Comparison of ENCODE assay signal across 32 cellular contexts in genomic region chr20:31909253-31910070, GRCh38. TPM values are rescaled to one million over a fixed set of nuclear protein-coding genes. Genes with fewer than 3 reads are reported as not detected.
"Had no signal": no experiment of that assay in that cellular context is flagged by ENCODE, and none has a peak within 500 bp of the region (broad histone marks: within the 10 kb centered on the region; RNA-seq: fewer than 3 reads in every experiment).

No MANE protein-coding gene starts in this region.

- H3K36me3 ChIP-seq: breast epithelium, MG63, Peyer's patch had no signal

- H3K27me3 ChIP-seq: breast epithelium, MG63, Peyer's patch had no signal

- H3K4me1 ChIP-seq: breast epithelium, Peyer's patch had no signal

- H3K36me3 Mint-ChIP-seq: activated CD8-positive, alpha-beta memory T cell treated with anti-CD3 and anti-CD28 coated beads, Interleukin-2, amount 10 ng/mL, durations not matched to agents 7 days and 5 days; activated naive CD4-positive, alpha-beta T cell treated with anti-CD3 and anti-CD28 coated beads, Interleukin-2, amount 50 U/mL, for 24 hours had no signal

- H3K27ac ChIP-seq: breast epithelium, Peyer's patch had no signal

- DNase-seq: activated B cell treated with CpG ODN at 0.5 μM for 24 hours; activated CD4-positive, alpha-beta T cell treated with anti-CD3 and anti-CD28 coated beads for 1 hour; activated CD4-positive, alpha-beta T cell treated with anti-CD3 and anti-CD28 coated beads, Interleukin-2, amount 10 ng/mL, durations not matched to agents 24 days and 14 days; activated CD4-positive, alpha-beta T cell treated with anti-CD3 and anti-CD28 coated beads, Interleukin-2, amount 50 U/mL, for 48 hours; activated CD8-positive, alpha-beta memory T cell treated with anti-CD3 and anti-CD28 coated beads, Interleukin-2, amount 10 ng/mL, durations not matched to agents 7 days and 5 days; activated effector memory CD4-positive, alpha-beta T cell treated with Interleukin-2 at 50 U/mL for 16 hours; activated naive CD4-positive, alpha-beta T cell; activated T-cell treated with anti-CD3 and anti-CD28 coated beads, Interleukin-2, amount 50 U/mL, for 24 hours; aorta; central memory CD4-positive, alpha-beta T cell; MV-4-11; NCI-H1092 treated with DMSO at 0.1 percent for 48 hours; NCI-H1417 treated with DMSO at 0.1 percent for 48 hours; NCI-H1694; NCI-H2029; NCI-H2107; NCI-H2171 treated with DMSO at 0.1 percent for 48 hours; NCI-H226; NCI-H526; NCI-H82; OCI-M1; Peyer's patch; SHP77 treated with DMSO at 0.1 percent for 48 hours; T-helper 17 cell; T1000 had no signal

- ATAC-seq: activated CD8-positive, alpha-beta memory T cell treated with anti-CD3 and anti-CD28 coated beads, Interleukin-2, amount 10 ng/mL, durations not matched to agents 7 days and 5 days; T-helper 17 cell had no signal

- H3K9me3 ChIP-seq: breast epithelium, MG63, Peyer's patch had no signal

- H3K4me3 ChIP-seq: breast epithelium, MG63, Peyer's patch had no signal

- H3K27ac Mint-ChIP-seq: activated B cell treated with CpG ODN at 0.5 μM for 24 hours; activated CD4-positive, alpha-beta T cell treated with anti-CD3 and anti-CD28 coated beads, Interleukin-2, amount 10 ng/mL, durations not matched to agents 24 days and 14 days; activated CD8-positive, alpha-beta memory T cell treated with anti-CD3 and anti-CD28 coated beads, Interleukin-2, amount 10 ng/mL, durations not matched to agents 7 days and 5 days; activated naive CD4-positive, alpha-beta T cell treated with anti-CD3 and anti-CD28 coated beads, Interleukin-2, amount 50 U/mL, for 24 hours; activated T-cell treated with anti-CD3 and anti-CD28 coated beads, Interleukin-2, amount 50 U/mL, for 24 hours; activated T-helper 1 cell treated with anti-CD3 and anti-CD28 coated beads, Interleukin-12 subunit alpha, Interleukin-12 subunit beta, Interleukin-2, Interleukin-4 antibody, amounts not matched to agents 30 ng/mL and 10 ng/mL and 1 ng/mL, durations not matched to agents 14 hours and 24 hours and 36 hours; T-helper 17 cell had no signal

- FAIRE-seq: TTC549 had no signal

- H3K27me3 Mint-ChIP-seq: activated B cell treated with CpG ODN at 0.5 μM for 24 hours had no signal

- H3K4me3 Mint-ChIP-seq: activated B cell treated with CpG ODN at 0.5 μM for 24 hours; activated CD4-positive, alpha-beta T cell treated with anti-CD3 and anti-CD28 coated beads, Interleukin-2, amount 10 ng/mL, durations not matched to agents 24 days and 14 days; activated CD8-positive, alpha-beta memory T cell treated with anti-CD3 and anti-CD28 coated beads, Interleukin-2, amount 10 ng/mL, durations not matched to agents 7 days and 5 days; activated naive CD4-positive, alpha-beta T cell treated with anti-CD3 and anti-CD28 coated beads, Interleukin-2, amount 50 U/mL, for 24 hours; activated T-cell treated with anti-CD3 and anti-CD28 coated beads, Interleukin-2, amount 50 U/mL, for 24 hours; activated T-helper 1 cell treated with anti-CD3 and anti-CD28 coated beads, Interleukin-12 subunit alpha, Interleukin-12 subunit beta, Interleukin-2, Interleukin-4 antibody, amounts not matched to agents 30 ng/mL and 10 ng/mL and 1 ng/mL, durations not matched to agents 14 hours and 24 hours and 36 hours; T-helper 17 cell had no signal

- H3K9me3 Mint-ChIP-seq: activated B cell treated with CpG ODN at 0.5 μM for 24 hours; activated CD4-positive, alpha-beta T cell treated with anti-CD3 and anti-CD28 coated beads, Interleukin-2, amount 10 ng/mL, durations not matched to agents 24 days and 14 days; activated naive CD4-positive, alpha-beta T cell treated with anti-CD3 and anti-CD28 coated beads, Interleukin-2, amount 50 U/mL, for 24 hours; activated T-cell treated with anti-CD3 and anti-CD28 coated beads, Interleukin-2, amount 50 U/mL, for 24 hours; activated T-helper 1 cell treated with anti-CD3 and anti-CD28 coated beads, Interleukin-12 subunit alpha, Interleukin-12 subunit beta, Interleukin-2, Interleukin-4 antibody, amounts not matched to agents 30 ng/mL and 10 ng/mL and 1 ng/mL, durations not matched to agents 14 hours and 24 hours and 36 hours had no signal

- H3K4me1 Mint-ChIP-seq: activated B cell treated with CpG ODN at 0.5 μM for 24 hours; activated CD4-positive, alpha-beta T cell treated with anti-CD3 and anti-CD28 coated beads, Interleukin-2, amount 10 ng/mL, durations not matched to agents 24 days and 14 days; activated CD8-positive, alpha-beta memory T cell treated with anti-CD3 and anti-CD28 coated beads, Interleukin-2, amount 10 ng/mL, durations not matched to agents 7 days and 5 days; activated naive CD4-positive, alpha-beta T cell treated with anti-CD3 and anti-CD28 coated beads, Interleukin-2, amount 50 U/mL, for 24 hours had no signal

RNA-seq across cellular contexts. Expression of gene TTLL9, which starts 39.0 kb away (rescaled TPM):
- total RNA-seq: activated CD4-positive, alpha-beta T cell treated with anti-CD3 and anti-CD28 coated beads, Interleukin-2, amount 10 ng/mL, durations not matched to agents 24 days and 14 days; activated CD8-positive, alpha-beta memory T cell treated with anti-CD3 and anti-CD28 coated beads, Interleukin-2, amount 10 ng/mL, durations not matched to agents 7 days and 5 days; activated T-helper 1 cell treated with anti-CD3 and anti-CD28 coated beads, Interleukin-12 subunit alpha, Interleukin-12 subunit beta, Interleukin-2, Interleukin-4 antibody, amounts not matched to agents 30 ng/mL and 10 ng/mL and 1 ng/mL, durations not matched to agents 14 hours and 24 hours and 36 hours; NCI-H460; SK-MEL-5; T-helper 17 cell had no signal

RNA-seq across cellular contexts. Expression of gene DUSP15, which starts 39.1 kb away (rescaled TPM):
- total RNA-seq: activated CD4-positive, alpha-beta T cell treated with anti-CD3 and anti-CD28 coated beads, Interleukin-2, amount 10 ng/mL, durations not matched to agents 24 days and 14 days; activated CD8-positive, alpha-beta memory T cell treated with anti-CD3 and anti-CD28 coated beads, Interleukin-2, amount 10 ng/mL, durations not matched to agents 7 days and 5 days; activated T-helper 1 cell treated with anti-CD3 and anti-CD28 coated beads, Interleukin-12 subunit alpha, Interleukin-12 subunit beta, Interleukin-2, Interleukin-4 antibody, amounts not matched to agents 30 ng/mL and 10 ng/mL and 1 ng/mL, durations not matched to agents 14 hours and 24 hours and 36 hours; NCI-H460; T-helper 17 cell had no signal

RNA-seq across cellular contexts. Expression of gene XKR7, which starts 58.5 kb away (rescaled TPM):
- total RNA-seq: activated CD4-positive, alpha-beta T cell treated with anti-CD3 and anti-CD28 coated beads, Interleukin-2, amount 10 ng/mL, durations not matched to agents 24 days and 14 days; activated CD8-positive, alpha-beta memory T cell treated with anti-CD3 and anti-CD28 coated beads, Interleukin-2, amount 10 ng/mL, durations not matched to agents 7 days and 5 days; activated T-helper 1 cell treated with anti-CD3 and anti-CD28 coated beads, Interleukin-12 subunit alpha, Interleukin-12 subunit beta, Interleukin-2, Interleukin-4 antibody, amounts not matched to agents 30 ng/mL and 10 ng/mL and 1 ng/mL, durations not matched to agents 14 hours and 24 hours and 36 hours; aorta; breast epithelium; NCI-H460; T-helper 17 cell had no signal
